In genomic region chrX:23944234-23944633, GRCh38 we compare ENCODE assay signal across 1 cellular context.
A peak's percentile ranks its signal among the peaks of the same experiment; 100 is the strongest.
TF ChIP-seq lines count a peak whose summit lies in the region.

No MANE protein-coding gene starts in this region.

TF ChIP-seq in HEK293, 187 proteins besides CTCF, POLR2A, EP300 and RAD21 (continued from another document and continues in another):
- TF ChIP-seq PRDM2 (tag by site-specific recombination; IDR thresholded peaks at IDR 0.05; ENCODE audit: borderline replicate concordance) (no peak), ZNF645 (tag by site-specific recombination; IDR thresholded peaks at IDR 0.05) (no peak), PBX3 (CRISPR knock-in tag; IDR thresholded peaks at IDR 0.05) (no peak), ZNF514 (tag by site-specific recombination; IDR thresholded peaks at IDR 0.05) (no peak), ZNF148 (tag by site-specific recombination; IDR thresholded peaks at IDR 0.05; ENCODE audit: borderline replicate concordance) (no peak), ZNF112 (tag by site-specific recombination; IDR thresholded peaks at IDR 0.05) (no peak), ZNF791 (tag by site-specific recombination; IDR thresholded peaks at IDR 0.05) (no peak), INSM2 (tag by site-specific recombination; IDR thresholded peaks at IDR 0.05) (peak; percentile 90), ZNF433 (tag by site-specific recombination; IDR thresholded peaks at IDR 0.05; ENCODE audit: low read depth) (no peak), ZNF473 (tag by site-specific recombination; IDR thresholded peaks at IDR 0.05) (no peak), ZNF292 (tag by site-specific recombination; IDR thresholded peaks at IDR 0.05; ENCODE audit: borderline replicate concordance, low read depth) (no peak), SP7 (tag by site-specific recombination; IDR thresholded peaks at IDR 0.05) (peak; percentile 68; the same call in 1 of the 2 replicates), KLF1 (tag by site-specific recombination; IDR thresholded peaks at IDR 0.05) (no peak), ZNF223 (tag by site-specific recombination; IDR thresholded peaks at IDR 0.05) (no peak), ZNF18 (tag by site-specific recombination; IDR thresholded peaks at IDR 0.05) (peak; percentile 70; the same call in 1 of the 2 replicates), ZNF623 (tag by site-specific recombination; IDR thresholded peaks at IDR 0.05) (no peak), HOXA7 (CRISPR knock-in tag; IDR thresholded peaks at IDR 0.05; ENCODE audit: borderline replicate concordance) (no peak), ZFP41 (tag by site-specific recombination; IDR thresholded peaks at IDR 0.05; ENCODE audit: borderline replicate concordance) (no peak), ZBTB11 (tag by site-specific recombination; conservative IDR thresholded peaks at IDR 0.05; ENCODE audit: low read depth) (no peak), SETDB1 (IDR thresholded peaks at IDR 0.05; ENCODE audit: insufficient read length, low read length) (no peak), ZNF174 (tag by site-specific recombination; IDR thresholded peaks at IDR 0.05) (no peak), ZNF610 (tag by site-specific recombination; IDR thresholded peaks at IDR 0.05; ENCODE audit: borderline replicate concordance) (0 out of 2 replicates have a peak, but pooled peaks have one; percentile 57), ZNF23 (tag by site-specific recombination; IDR thresholded peaks at IDR 0.05; ENCODE audit: borderline replicate concordance) (no peak), KLF7 (tag by site-specific recombination; IDR thresholded peaks at IDR 0.05; ENCODE audit: borderline replicate concordance) (no peak), ZBTB10 (tag by site-specific recombination; IDR thresholded peaks at IDR 0.05) (no peak), ZSCAN16 (tag by site-specific recombination; IDR thresholded peaks at IDR 0.05) (no peak), SP2 (tag by site-specific recombination; IDR thresholded peaks at IDR 0.05) (no peak; the same call in 1 of the 2 replicates), ZNF202 (tag by site-specific recombination; IDR thresholded peaks at IDR 0.05; ENCODE audit: borderline replicate concordance) (no peak), ZNF677 (tag by site-specific recombination; IDR thresholded peaks at IDR 0.05) (no peak), PRDM1 (tag by site-specific recombination; IDR thresholded peaks at IDR 0.05) (no peak), RBAK (tag by site-specific recombination; IDR thresholded peaks at IDR 0.05) (no peak), ZNF138 (tag by site-specific recombination; IDR thresholded peaks at IDR 0.05; ENCODE audit: borderline replicate concordance) (no peak), ZNF157 (tag by site-specific recombination; IDR thresholded peaks at IDR 0.05) (no peak), ZNF629 (tag by site-specific recombination; IDR thresholded peaks at IDR 0.05) (peak; percentile 83), ZNF639 (tag by site-specific recombination; IDR thresholded peaks at IDR 0.05) (peak; percentile 44; the same call in 1 of the 2 replicates), ZNF175 (tag by site-specific recombination; IDR thresholded peaks at IDR 0.05) (no peak), TRIM28 (IDR thresholded peaks at IDR 0.05; ENCODE audit: borderline replicate concordance, low read length) (no peak; the same call in 1 of the 2 replicates), ZNF837 (tag by site-specific recombination; IDR thresholded peaks at IDR 0.05) (no peak)
